ENCODE assay signal across 20 cellular contexts in genomic region chr4:188778880-188779279, GRCh38.
DNase-seq lines count a peak whose midpoint lies in the region; TF ChIP-seq lines count a peak whose summit lies in the region.
"Had no signal": no experiment of that assay in that cellular context is flagged by ENCODE, and none has a peak within 500 bp of the region (broad histone marks: within the 10 kb centered on the region; RNA-seq: fewer than 3 reads in every experiment).

No MANE protein-coding gene starts in this region.

- TF ChIP-seq CTCF in epithelial cell of proximal tubule (conservative IDR thresholded peaks at IDR 0.05; ENCODE audit: low read depth, low read length) (no peak), retinal pigment epithelial cell (conservative IDR thresholded peaks at IDR 0.05; ENCODE audit: low read depth, low read length) (no peak)

- H3K4me3 ChIP-seq in epithelial cell of proximal tubule (ENCODE audit: low read depth, low read length) (no peak overlapping the region), retinal pigment epithelial cell (ENCODE audit: low read length) (no peak overlapping the region)
- H3K4me3 ChIP-seq: ascending aorta, coronary artery, left lung, neural progenitor cell, prostate gland, spleen had no signal

- DNase-seq in EL = peak; percentile 1
- DNase-seq in RPMI8226 = peak; percentile 46
- peak; percentile 59 for DNase-seq in epithelial cell of proximal tubule (ENCODE audit: low read depth)
- peak; percentile 75 for DNase-seq in retinal pigment epithelial cell (ENCODE audit: low read depth)
- no peak for DNase-seq in inferior parietal cortex (ENCODE audit: extremely low spot score)
- DNase-seq in NCI-H82 (lab: John Stamatoyannopoulos, UW) = no peak
- DNase-seq in NCI-H1436 (lab: John Stamatoyannopoulos, UW) = no peak
- DNase-seq: activated CD4-positive, alpha-beta memory T cell treated with anti-CD3 and anti-CD28 coated beads for 36 hours; activated naive CD4-positive, alpha-beta T cell treated with anti-CD3 and anti-CD28 coated beads for 36 hours; activated T-cell treated with anti-CD3 and anti-CD28 coated beads, Interleukin-2, amount 50 U/mL, for 24 hours; COR-L47; left lung; NCI-H1417 treated with DMSO at 0.1 percent for 48 hours; NCI-H748 treated with DMSO at 0.1 percent for 48 hours; SIG-M5; spleen had no signal

Comparison
In these comparisons a context has a peak if more than half of its experiments do, and no peak if none do; other contexts are left out.
1. DNase-seq: peak in EL (single experiment), RPMI8226 (single experiment), epithelial cell of proximal tubule (single experiment) and retinal pigment epithelial cell (single experiment); none in inferior parietal cortex (single experiment), NCI-H82 (single experiment) and NCI-H1436 (single experiment).